In genomic region chr22:44335903-44336803, GRCh38 we compare ENCODE assay signal across 12 cellular contexts. TPM values are rescaled to one million over a fixed set of nuclear protein-coding genes. Genes with fewer than 3 reads are reported as not detected.
A peak's percentile ranks its signal among the peaks of the same experiment; 100 is the strongest.
DNase-seq lines count a peak whose midpoint lies in the region; TF ChIP-seq lines count a peak whose summit lies in the region.
"Had no signal": no experiment of that assay in that cellular context is flagged by ENCODE, and none has a peak within 500 bp of the region (broad histone marks: within the 10 kb centered on the region; RNA-seq: fewer than 3 reads in every experiment).

No MANE protein-coding gene starts in this region.

- WGBS in mammary epithelial cell (ENCODE audit: low coverage, missing lambda C conversion rate) = 85% methylated on average over 8 of the region's 11 CpGs

- H3K4me1 ChIP-seq in mammary epithelial cell (ENCODE audit: insufficient read depth, low read length) (peaks cover 12% of the 10 kb centered on the region), tibial artery (peaks cover 0 to 12% (median 5%) of the 10 kb centered on the region in 4 donors)

- CTCF ChIA-PET in mammary epithelial cell (lab: Charles Lee; ENCODE audit: low non-redundant PET) = no interaction called here

- no peaks in the 10 kb centered on the region for H3K27me3 ChIP-seq in mammary epithelial cell (ENCODE audit: insufficient read depth, low read length)
- peaks cover 0 to 45% of the 10 kb centered on the region in 2 donors for H3K27me3 ChIP-seq in tibial artery

- no peak overlapping the region for H3K9ac ChIP-seq in mammary epithelial cell (ENCODE audit: insufficient read depth, low read length)

- no peak overlapping the region for H3K4me3 ChIP-seq in mammary epithelial cell (replicated peaks in 1 of 3; ENCODE audit: insufficient read depth in 1 of 3, low read depth in 2 of 3, low read length in 3 of 3)
- no peak overlapping the region for H3K4me3 ChIP-seq in tibial artery
- H3K4me3 ChIP-seq: skin epidermis had no signal

- TF ChIP-seq CTCF in mammary epithelial cell (conservative IDR thresholded peaks at IDR 0.05 in 1 of 2, IDR thresholded peaks at IDR 0.05 in 1 of 2; ENCODE audit: extremely low read depth in 1 of 2, insufficient read depth in 1 of 2, low read depth in 1 of 2, low read length in 2 of 2) (peak; percentile 5 to 51), tibial artery (IDR thresholded peaks at IDR 0.05) (no peak)

- intact Hi-C loops in mammary epithelial cell (cut with micrococcal nuclease) (loop anchor here (1.0 to 2.0 kb wide), 2 partner anchors 233 to 290 kb away; no protein-coding TSS in a partner anchor), tibial artery (cut with DNase I; ENCODE audit: low total_unique reads) (no loop called here)

- in situ Hi-C loops in mammary epithelial cell (cut with MboI; ENCODE audit: low sequenced_read_pairs in 2 of 2) = no loop called here

- no TSS peak for BruUV-seq in mammary epithelial cell (replicated peaks; lab: Mats Ljungman, UMichigan)

- DNase-seq in activated CD4-positive, alpha-beta T cell treated with anti-CD3 and anti-CD28 coated beads for 48 hours = peak; percentile 31
- no peak for DNase-seq in activated CD4-positive, alpha-beta T cell treated with anti-CD3 and anti-CD28 coated beads for 4 hours
- peak; percentile 44 for DNase-seq in NCI-H146 (lab: John Stamatoyannopoulos, UW)
- no peak for DNase-seq in mammary epithelial cell
- DNase-seq in stimulated activated CD8-positive, alpha-beta memory T cell treated with anti-CD3 and anti-CD28 coated beads, Interleukin-4, amount 100 ng/mL, for 48 hours = peak; percentile 34
- no peak for DNase-seq in foreskin melanocyte
- DNase-seq in retina = no peak
- no peak for DNase-seq in tibial artery
- DNase-seq: NCI-H1092 treated with DMSO at 0.1 percent for 48 hours had no signal

- no peaks in the 10 kb centered on the region for H3K9me3 ChIP-seq in mammary epithelial cell (replicated peaks; ENCODE audit: insufficient read depth, low read length)
- H3K9me3 ChIP-seq in tibial artery = no peaks in the 10 kb centered on the region

- no peak overlapping the region for H2AFZ ChIP-seq in mammary epithelial cell (ENCODE audit: low read depth, low read length)

- no peaks in the 10 kb centered on the region for H4K20me1 ChIP-seq in mammary epithelial cell (ENCODE audit: insufficient read depth, low read length)

- dilution Hi-C loops in mammary epithelial cell (cut with HindIII; ENCODE audit: low sequenced_read_pairs) = no loop called here

- H3K27ac ChIP-seq in mammary epithelial cell (ENCODE audit: insufficient read depth, low read depth, low read length) = no peak overlapping the region
- H3K27ac ChIP-seq in tibial artery = no peak overlapping the region
- H3K27ac ChIP-seq: skin epidermis had no signal

- H3K4me2 ChIP-seq in mammary epithelial cell (ENCODE audit: insufficient read depth, low read depth, low read length) = no peak overlapping the region

- H3K79me2 ChIP-seq in mammary epithelial cell (ENCODE audit: insufficient read depth, low read length) = no peaks in the 10 kb centered on the region

- H3K36me3 ChIP-seq in mammary epithelial cell (ENCODE audit: insufficient read depth, low read length) (no peaks in the 10 kb centered on the region), tibial artery (no peaks in the 10 kb centered on the region)

RNA-seq across cellular contexts. Expression of gene SHISAL1, which starts 23.4 kb away (rescaled TPM):
- total RNA-seq in mammary epithelial cell = 1 to 10 TPM; 3.9 to 9.2 TPM
- 2.9 TPM for polyA plus RNA-seq in mammary epithelial cell
- polyA minus RNA-seq in mammary epithelial cell = 7.2 TPM
- total RNA-seq: activated CD8-positive, alpha-beta memory T cell treated with anti-CD3 and anti-CD28 coated beads for 36 hours; natural killer cell treated with Interleukin-12 subunit alpha and Interleukin-12 subunit beta and Interleukin-15 and Interleukin-18, amount 100 ng/mL, for 72 hours had no signal

Comparison
In these comparisons a context has a peak if more than half of its experiments do, and no peak if none do; other contexts are left out.
1. DNase-seq: peak in activated CD4-positive, alpha-beta T cell treated with anti-CD3 and anti-CD28 coated beads for 48 hours (single experiment), NCI-H146 (single experiment) and stimulated activated CD8-positive, alpha-beta memory T cell treated with anti-CD3 and anti-CD28 coated beads, Interleukin-4, amount 100 ng/mL, for 48 hours (single experiment); none in activated CD4-positive, alpha-beta T cell treated with anti-CD3 and anti-CD28 coated beads for 4 hours (0 of 2), mammary epithelial cell (single experiment), foreskin melanocyte (single experiment), retina (single experiment) and tibial artery (0 of 2).
2. CTCF ChIP-seq: peak in mammary epithelial cell (2 of 2); none in tibial artery (0 of 2).